In the genomic region with DNA sequence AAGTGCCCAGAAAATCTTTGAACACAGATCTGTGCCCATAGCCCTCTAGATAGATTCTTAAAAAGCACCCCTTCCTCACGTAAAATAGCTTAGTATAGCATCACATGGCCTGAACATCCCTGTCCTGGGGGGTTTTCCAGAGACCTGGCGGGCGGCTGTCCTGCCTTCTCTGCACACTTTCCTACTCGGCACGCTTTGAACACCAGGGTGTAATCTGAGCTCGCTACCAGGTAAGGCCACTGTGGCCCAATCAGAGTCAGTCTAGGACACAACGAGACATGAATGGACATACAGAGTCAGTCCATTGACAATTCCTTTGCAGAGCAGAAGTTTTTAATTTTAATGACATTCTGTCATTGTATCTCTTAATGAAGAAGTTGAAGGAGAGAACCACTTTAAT, we compare ENCODE assay signal across 36 cellular contexts. TPM values are rescaled to one million over a fixed set of nuclear protein-coding genes. Genes with fewer than 3 reads are reported as not detected.
"Had no signal": no experiment of that assay in that cellular context is flagged by ENCODE, and none has a peak within 500 bp of the region (broad histone marks: within the 10 kb centered on the region; RNA-seq: fewer than 3 reads in every experiment).

No MANE protein-coding gene starts in this region.

- H3K36me3 ChIP-seq: ascending aorta, breast epithelium, cardiac muscle cell, colonic mucosa, esophagus muscularis mucosa, gastroesophageal sphincter, heart right ventricle had no signal

- DNase-seq: activated CD4-positive, alpha-beta memory T cell treated with anti-CD3 and anti-CD28 coated beads for 36 hours; activated CD4-positive, alpha-beta T cell treated with anti-CD3 and anti-CD28 coated beads, Interleukin-2, amount 10 ng/mL, durations not matched to agents 24 days and 14 days; activated CD4-positive, CD25-positive, alpha-beta regulatory T cell; activated CD4-positive, CD25-positive, alpha-beta regulatory T cell treated with anti-CD3 and anti-CD28 coated beads, Interleukin-2, amount 50 U/mL, for 72 hours; activated CD8-positive, alpha-beta memory T cell treated with anti-CD3 and anti-CD28 coated beads, Interleukin-2, amount 50 U/mL, for 48 hours; activated CD8-positive, alpha-beta T cell treated with anti-CD3 and anti-CD28 coated beads, Interleukin-2, amount 10 ng/mL, durations not matched to agents 7 days and 5 days; activated gamma-delta T cell; activated naive CD4-positive, alpha-beta T cell; activated naive CD4-positive, alpha-beta T cell treated with anti-CD3 and anti-CD28 coated beads, Interleukin-2, amount 10 ng/mL, durations not matched to agents 7 days and 5 days; activated naive CD8-positive, alpha-beta T cell treated with anti-CD3 and anti-CD28 coated beads, Interleukin-2, amount 10 ng/mL, durations not matched to agents 7 days and 5 days; activated T-cell treated with anti-CD3 and anti-CD28 coated beads for 4 hours; activated T-cell treated with anti-CD3 and anti-CD28 coated beads, Interleukin-2, amount 50 U/mL, for 72 hours; central memory CD4-positive, alpha-beta T cell; cerebellar nuclear complex; colonic mucosa; dorsolateral prefrontal cortex; effector memory CD4-positive, alpha-beta T cell; endodermal cell; erythroblast; heart right ventricle; T-helper 17 cell; T1000 had no signal

- H3K36me3 Mint-ChIP-seq: activated naive CD4-positive, alpha-beta T cell treated with anti-CD3 and anti-CD28 coated beads, Interleukin-2, amount 10 ng/mL, durations not matched to agents 7 days and 5 days; activated naive CD8-positive, alpha-beta T cell treated with anti-CD3 and anti-CD28 coated beads, Interleukin-2, amount 10 ng/mL, durations not matched to agents 7 days and 5 days; brain had no signal

- H3K4me3 Mint-ChIP-seq: activated CD4-positive, alpha-beta memory T cell treated with anti-CD3 and anti-CD28 coated beads for 36 hours; activated CD4-positive, alpha-beta T cell treated with anti-CD3 and anti-CD28 coated beads for 36 hours; activated CD4-positive, alpha-beta T cell treated with anti-CD3 and anti-CD28 coated beads, Interleukin-2, amount 10 ng/mL, durations not matched to agents 24 days and 14 days; activated CD8-positive, alpha-beta T cell treated with anti-CD3 and anti-CD28 coated beads, Interleukin-2, amount 10 ng/mL, durations not matched to agents 7 days and 5 days; activated naive CD4-positive, alpha-beta T cell treated with anti-CD3 and anti-CD28 coated beads, Interleukin-2, amount 10 ng/mL, durations not matched to agents 7 days and 5 days; activated naive CD8-positive, alpha-beta T cell treated with anti-CD3 and anti-CD28 coated beads, Interleukin-2, amount 10 ng/mL, durations not matched to agents 7 days and 5 days; activated T-cell treated with anti-CD3 and anti-CD28 coated beads, Interleukin-2, amount 50 U/mL, for 24 hours; activated T-cell treated with anti-CD3 and anti-CD28 coated beads, Interleukin-2, amount 50 U/mL, for 72 hours; brain; dendritic cell treated with granulocyte-macrophage colony-stimulating factor and Interleukin-4, amounts not matched to agents 40 ng/mL and 50 ng/mL, for 4 days; endodermal cell; T-helper 17 cell; T-helper 2 cell treated with Interferon-gamma antibody and Interleukin-4, amounts not matched to agents 5 μg/mL and 100 μg/mL, for 36 hours had no signal

- ATAC-seq: foreskin keratinocyte, gastroesophageal sphincter, heart right ventricle had no signal

- H3K9me3 Mint-ChIP-seq: T-helper 2 cell treated with Interferon-gamma antibody and Interleukin-4, amounts not matched to agents 5 μg/mL and 100 μg/mL, for 36 hours had no signal

- H3K4me1 Mint-ChIP-seq: activated CD4-positive, alpha-beta T cell treated with anti-CD3 and anti-CD28 coated beads for 36 hours; activated CD4-positive, alpha-beta T cell treated with anti-CD3 and anti-CD28 coated beads, Interleukin-2, amount 10 ng/mL, durations not matched to agents 24 days and 14 days; activated naive CD4-positive, alpha-beta T cell treated with anti-CD3 and anti-CD28 coated beads, Interleukin-2, amount 10 ng/mL, durations not matched to agents 7 days and 5 days; brain had no signal

- H3K79me2 ChIP-seq: hepatocyte had no signal

- H3K9me3 ChIP-seq: ascending aorta, colonic mucosa had no signal

- H3K4me2 ChIP-seq: hepatocyte had no signal

- H3K27me3 ChIP-seq: ascending aorta, colonic mucosa had no signal

- H3K4me3 ChIP-seq: ascending aorta, breast epithelium, cardiac muscle cell, colonic mucosa, dorsolateral prefrontal cortex, esophagus muscularis mucosa, gastroesophageal sphincter, heart right ventricle, hepatocyte had no signal

- H3K4me1 ChIP-seq: ascending aorta, breast epithelium, colonic mucosa, esophagus muscularis mucosa, foreskin keratinocyte, gastroesophageal sphincter, heart right ventricle had no signal

- H3K27ac ChIP-seq: ascending aorta, breast epithelium, cardiac muscle cell, colonic mucosa, dorsolateral prefrontal cortex, esophagus muscularis mucosa, foreskin keratinocyte, gastroesophageal sphincter, heart right ventricle, hepatocyte had no signal

- H2AFZ ChIP-seq: hepatocyte had no signal

- H3K27ac Mint-ChIP-seq: activated CD4-positive, alpha-beta memory T cell treated with anti-CD3 and anti-CD28 coated beads for 36 hours; activated CD4-positive, alpha-beta T cell treated with anti-CD3 and anti-CD28 coated beads for 36 hours; activated CD4-positive, alpha-beta T cell treated with anti-CD3 and anti-CD28 coated beads, Interleukin-2, amount 10 ng/mL, durations not matched to agents 24 days and 14 days; activated CD8-positive, alpha-beta T cell treated with anti-CD3 and anti-CD28 coated beads, Interleukin-2, amount 10 ng/mL, durations not matched to agents 7 days and 5 days; activated naive CD4-positive, alpha-beta T cell treated with anti-CD3 and anti-CD28 coated beads, Interleukin-2, amount 10 ng/mL, durations not matched to agents 7 days and 5 days; activated naive CD4-positive, alpha-beta T cell treated with anti-CD3 and anti-CD28 coated beads, Interleukin-2, amount 50 U/mL, for 72 hours; activated naive CD8-positive, alpha-beta T cell treated with anti-CD3 and anti-CD28 coated beads, Interleukin-2, amount 10 ng/mL, durations not matched to agents 7 days and 5 days; activated T-cell treated with anti-CD3 and anti-CD28 coated beads, Interleukin-2, amount 50 U/mL, for 24 hours; activated T-cell treated with anti-CD3 and anti-CD28 coated beads, Interleukin-2, amount 50 U/mL, for 72 hours; brain; dendritic cell treated with granulocyte-macrophage colony-stimulating factor and Interleukin-4, amounts not matched to agents 40 ng/mL and 50 ng/mL, for 4 days; endodermal cell; T-helper 17 cell; T-helper 2 cell treated with Interferon-gamma antibody and Interleukin-4, amounts not matched to agents 5 μg/mL and 100 μg/mL, for 36 hours had no signal

RNA-seq across cellular contexts. Expression of a gene that starts 8.1 kb away (rescaled TPM):
- total RNA-seq: activated CD4-positive, alpha-beta memory T cell treated with anti-CD3 and anti-CD28 coated beads for 36 hours; activated CD4-positive, alpha-beta T cell treated with anti-CD3 and anti-CD28 coated beads for 36 hours; activated CD4-positive, alpha-beta T cell treated with anti-CD3 and anti-CD28 coated beads, Interleukin-2, amount 10 ng/mL, durations not matched to agents 24 days and 14 days; activated CD8-positive, alpha-beta T cell treated with anti-CD3 and anti-CD28 coated beads, Interleukin-2, amount 10 ng/mL, durations not matched to agents 7 days and 5 days; activated naive CD4-positive, alpha-beta T cell treated with anti-CD3 and anti-CD28 coated beads, Interleukin-2, amount 50 U/mL, for 72 hours; activated naive CD8-positive, alpha-beta T cell treated with anti-CD3 and anti-CD28 coated beads, Interleukin-2, amount 10 ng/mL, durations not matched to agents 7 days and 5 days; activated T-cell treated with anti-CD3 and anti-CD28 coated beads, Interleukin-2, amount 50 U/mL, for 72 hours; ascending aorta; breast epithelium; cardiac muscle cell; colonic mucosa; dorsolateral prefrontal cortex; endodermal cell; esophagus muscularis mucosa; foreskin keratinocyte; gastroesophageal sphincter; glomerular endothelial cell; heart right ventricle; hepatocyte; T-helper 17 cell had no signal
- polyA plus RNA-seq: cardiac muscle cell, foreskin keratinocyte, heart right ventricle, hepatocyte had no signal

RNA-seq across cellular contexts. Expression of a gene that starts 17.9 kb away (rescaled TPM):
- total RNA-seq: activated CD4-positive, alpha-beta memory T cell treated with anti-CD3 and anti-CD28 coated beads for 36 hours; activated CD4-positive, alpha-beta T cell treated with anti-CD3 and anti-CD28 coated beads for 36 hours; activated CD4-positive, alpha-beta T cell treated with anti-CD3 and anti-CD28 coated beads, Interleukin-2, amount 10 ng/mL, durations not matched to agents 24 days and 14 days; activated CD8-positive, alpha-beta T cell treated with anti-CD3 and anti-CD28 coated beads, Interleukin-2, amount 10 ng/mL, durations not matched to agents 7 days and 5 days; activated naive CD4-positive, alpha-beta T cell treated with anti-CD3 and anti-CD28 coated beads, Interleukin-2, amount 50 U/mL, for 72 hours; activated naive CD8-positive, alpha-beta T cell treated with anti-CD3 and anti-CD28 coated beads, Interleukin-2, amount 10 ng/mL, durations not matched to agents 7 days and 5 days; activated T-cell treated with anti-CD3 and anti-CD28 coated beads, Interleukin-2, amount 50 U/mL, for 72 hours; ascending aorta; breast epithelium; cardiac muscle cell; colonic mucosa; dorsolateral prefrontal cortex; endodermal cell; esophagus muscularis mucosa; foreskin keratinocyte; gastroesophageal sphincter; glomerular endothelial cell; heart right ventricle; hepatocyte had no signal
- polyA plus RNA-seq: cardiac muscle cell, foreskin keratinocyte, heart right ventricle, hepatocyte had no signal
